ENCODE assay signal across 18 cellular contexts in genomic region chr2:178845565-178846457, GRCh38.
DNase-seq lines count a peak whose midpoint lies in the region; ATAC-seq lines count a peak whose summit lies in the region.
"Had no signal": no experiment of that assay in that cellular context is flagged by ENCODE, and none has a peak within 500 bp of the region (broad histone marks: within the 10 kb centered on the region; RNA-seq: fewer than 3 reads in every experiment).

No MANE protein-coding gene starts in this region.

- DNase-seq in COR-L47 (lab: John Stamatoyannopoulos, UW): peak; percentile 7
- peak; percentile 95 for DNase-seq in NCI-H2227 treated with DMSO at 0.1 percent for 48 hours (lab: John Stamatoyannopoulos, UW)
- peak; percentile 79 for DNase-seq in fibroblast of gingiva (ENCODE audit: low read depth)
- peak; percentile 9 for DNase-seq in non-pigmented ciliary epithelial cell (ENCODE audit: low read depth)
- DNase-seq in NCI-H128 (lab: John Stamatoyannopoulos, UW; ENCODE audit: unreplicated experiment): no peak
- DNase-seq in DMS153 (lab: John Stamatoyannopoulos, UW): no peak
- DNase-seq: activated CD4-positive, alpha-beta T cell treated with anti-CD3 and anti-CD28 coated beads, Interleukin-2, amount 10 ng/mL, durations not matched to agents 7 days and 5 days; activated T-cell treated with anti-CD3 and anti-CD28 coated beads, Interleukin-2, amount 50 U/mL, for 48 hours; adrenal gland; DMS79; islet precursor cell; mucosa of descending colon; NCI-H1436 treated with DMSO at 0.1 percent for 48 hours; NCI-H526 treated with DMSO at 0.1 percent for 48 hours; RPMI8226; T-helper 17 cell had no signal

- ATAC-seq in HG03565 (IDR thresholded peaks at IDR 0.05; ENCODE audit: unreplicated experiment) (no peak), HG02678 (IDR thresholded peaks at IDR 0.05; ENCODE audit: unreplicated experiment) (no peak)
- ATAC-seq: mucosa of descending colon, T-helper 17 cell had no signal

Comparison
In these comparisons a context has a peak if more than half of its experiments do, and no peak if none do; other contexts are left out.
1. DNase-seq: peak in COR-L47 (single experiment), NCI-H2227 treated with DMSO at 0.1 percent for 48 hours (single experiment), fibroblast of gingiva (single experiment) and non-pigmented ciliary epithelial cell (single experiment); none in NCI-H128 (single experiment) and DMS153 (single experiment).